ENCODE assay signal across 1 cellular context in the genomic region with DNA sequence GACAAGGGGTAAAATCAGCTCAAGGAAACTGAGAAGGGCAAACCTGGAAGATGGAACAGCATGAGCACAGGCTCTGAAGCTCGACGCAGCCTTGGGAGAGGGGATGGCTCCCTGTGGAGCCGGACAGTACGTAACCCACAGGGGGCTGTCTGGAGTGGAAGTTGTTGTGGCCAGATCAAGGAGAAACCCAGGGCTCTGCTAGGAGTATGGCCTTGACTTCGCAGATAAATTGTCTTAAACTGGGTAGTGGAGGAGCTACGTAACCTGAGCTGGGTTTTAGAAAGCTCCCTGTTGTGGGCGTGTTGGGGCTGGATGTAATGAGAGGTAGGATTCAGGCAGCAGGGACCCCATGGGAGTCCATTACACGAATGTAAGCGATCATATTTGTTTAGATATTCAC.
TF ChIP-seq lines count a peak whose summit lies in the region.

No MANE protein-coding gene starts in this region.

TF ChIP-seq in GM23338, 12 proteins besides CTCF, POLR2A, EP300 and RAD21:
- TF ChIP-seq ETS1 (IDR thresholded peaks at IDR 0.05) (no peak), POLR2AphosphoS5 (IDR thresholded peaks at IDR 0.05; ENCODE audit: low read depth) (no peak), EZH2 (IDR thresholded peaks at IDR 0.05; ENCODE audit: low read depth, unreplicated experiment) (no peak), REST (IDR thresholded peaks at IDR 0.05; ENCODE audit: unreplicated experiment) (no peak), CREB1 (CRISPR knock-in tag; IDR thresholded peaks at IDR 0.05; ENCODE audit: low read depth) (no peak), ZNF114 (CRISPR knock-in tag; IDR thresholded peaks at IDR 0.05) (no peak), STAT1 (IDR thresholded peaks at IDR 0.05; ENCODE audit: unreplicated experiment) (no peak), NANOG (IDR thresholded peaks at IDR 0.05; ENCODE audit: borderline replicate concordance) (no peak), ZNF331 (CRISPR knock-in tag; IDR thresholded peaks at IDR 0.05; ENCODE audit: low read depth) (no peak), JUNB (IDR thresholded peaks at IDR 0.05; ENCODE audit: unreplicated experiment) (no peak), EZH2phosphoT487 (IDR thresholded peaks at IDR 0.05; ENCODE audit: unreplicated experiment) (no peak)
- TF ChIP-seq, protein P1, sequence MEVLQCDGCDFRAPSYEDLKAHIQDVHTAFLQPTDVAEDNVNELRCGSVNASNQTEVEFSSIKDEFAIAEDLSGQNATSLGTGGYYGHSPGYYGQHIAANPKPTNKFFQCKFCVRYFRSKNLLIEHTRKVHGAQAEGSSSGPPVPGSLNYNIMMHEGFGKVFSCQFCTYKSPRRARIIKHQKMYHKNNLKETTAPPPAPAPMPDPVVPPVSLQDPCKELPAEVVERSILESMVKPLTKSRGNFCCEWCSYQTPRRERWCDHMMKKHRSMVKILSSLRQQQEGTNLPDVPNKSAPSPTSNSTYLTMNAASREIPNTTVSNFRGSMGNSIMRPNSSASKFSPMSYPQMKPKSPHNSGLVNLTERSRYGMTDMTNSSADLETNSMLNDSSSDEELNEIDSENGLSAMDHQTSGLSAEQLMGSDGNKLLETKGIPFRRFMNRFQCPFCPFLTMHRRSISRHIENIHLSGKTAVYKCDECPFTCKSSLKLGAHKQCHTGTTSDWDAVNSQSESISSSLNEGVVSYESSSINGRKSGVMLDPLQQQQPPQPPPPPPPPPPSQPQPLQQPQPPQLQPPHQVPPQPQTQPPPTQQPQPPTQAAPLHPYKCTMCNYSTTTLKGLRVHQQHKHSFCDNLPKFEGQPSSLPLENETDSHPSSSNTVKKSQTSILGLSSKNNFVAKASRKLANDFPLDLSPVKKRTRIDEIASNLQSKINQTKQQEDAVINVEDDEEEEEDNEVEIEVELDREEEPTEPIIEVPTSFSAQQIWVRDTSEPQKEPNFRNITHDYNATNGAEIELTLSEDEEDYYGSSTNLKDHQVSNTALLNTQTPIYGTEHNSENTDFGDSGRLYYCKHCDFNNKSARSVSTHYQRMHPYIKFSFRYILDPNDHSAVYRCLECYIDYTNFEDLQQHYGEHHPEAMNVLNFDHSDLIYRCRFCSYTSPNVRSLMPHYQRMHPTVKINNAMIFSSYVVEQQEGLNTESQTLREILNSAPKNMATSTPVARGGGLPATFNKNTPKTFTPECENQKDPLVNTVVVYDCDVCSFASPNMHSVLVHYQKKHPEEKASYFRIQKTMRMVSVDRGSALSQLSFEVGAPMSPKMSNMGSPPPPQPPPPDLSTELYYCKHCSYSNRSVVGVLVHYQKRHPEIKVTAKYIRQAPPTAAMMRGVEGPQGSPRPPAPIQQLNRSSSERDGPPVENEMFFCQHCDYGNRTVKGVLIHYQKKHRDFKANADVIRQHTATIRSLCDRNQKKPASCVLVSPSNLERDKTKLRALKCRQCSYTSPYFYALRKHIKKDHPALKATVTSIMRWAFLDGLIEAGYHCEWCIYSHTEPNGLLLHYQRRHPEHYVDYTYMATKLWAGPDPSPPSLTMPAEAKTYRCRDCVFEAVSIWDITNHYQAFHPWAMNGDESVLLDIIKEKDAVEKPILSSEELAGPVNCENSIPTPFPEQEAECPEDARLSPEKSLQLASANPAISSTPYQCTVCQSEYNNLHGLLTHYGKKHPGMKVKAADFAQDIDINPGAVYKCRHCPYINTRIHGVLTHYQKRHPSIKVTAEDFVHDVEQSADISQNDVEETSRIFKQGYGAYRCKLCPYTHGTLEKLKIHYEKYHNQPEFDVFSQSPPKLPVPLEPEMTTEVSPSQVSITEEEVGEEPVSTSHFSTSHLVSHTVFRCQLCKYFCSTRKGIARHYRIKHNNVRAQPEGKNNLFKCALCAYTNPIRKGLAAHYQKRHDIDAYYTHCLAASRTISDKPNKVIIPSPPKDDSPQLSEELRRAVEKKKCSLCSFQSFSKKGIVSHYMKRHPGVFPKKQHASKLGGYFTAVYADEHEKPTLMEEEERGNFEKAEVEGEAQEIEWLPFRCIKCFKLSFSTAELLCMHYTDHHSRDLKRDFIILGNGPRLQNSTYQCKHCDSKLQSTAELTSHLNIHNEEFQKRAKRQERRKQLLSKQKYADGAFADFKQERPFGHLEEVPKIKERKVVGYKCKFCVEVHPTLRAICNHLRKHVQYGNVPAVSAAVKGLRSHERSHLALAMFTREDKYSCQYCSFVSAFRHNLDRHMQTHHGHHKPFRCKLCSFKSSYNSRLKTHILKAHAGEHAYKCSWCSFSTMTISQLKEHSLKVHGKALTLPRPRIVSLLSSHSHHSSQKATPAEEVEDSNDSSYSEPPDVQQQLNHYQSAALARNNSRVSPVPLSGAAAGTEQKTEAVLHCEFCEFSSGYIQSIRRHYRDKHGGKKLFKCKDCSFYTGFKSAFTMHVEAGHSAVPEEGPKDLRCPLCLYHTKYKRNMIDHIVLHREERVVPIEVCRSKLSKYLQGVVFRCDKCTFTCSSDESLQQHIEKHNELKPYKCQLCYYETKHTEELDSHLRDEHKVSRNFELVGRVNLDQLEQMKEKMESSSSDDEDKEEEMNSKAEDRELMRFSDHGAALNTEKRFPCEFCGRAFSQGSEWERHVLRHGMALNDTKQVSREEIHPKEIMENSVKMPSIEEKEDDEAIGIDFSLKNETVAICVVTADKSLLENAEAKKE (CRISPR knock-in tag; IDR thresholded peaks at IDR 0.05) = no peak
TF ChIP-seq in GM23338: peak in this region for 0.
